Comparison of ENCODE assay signal across 13 cellular contexts in the genomic region with DNA sequence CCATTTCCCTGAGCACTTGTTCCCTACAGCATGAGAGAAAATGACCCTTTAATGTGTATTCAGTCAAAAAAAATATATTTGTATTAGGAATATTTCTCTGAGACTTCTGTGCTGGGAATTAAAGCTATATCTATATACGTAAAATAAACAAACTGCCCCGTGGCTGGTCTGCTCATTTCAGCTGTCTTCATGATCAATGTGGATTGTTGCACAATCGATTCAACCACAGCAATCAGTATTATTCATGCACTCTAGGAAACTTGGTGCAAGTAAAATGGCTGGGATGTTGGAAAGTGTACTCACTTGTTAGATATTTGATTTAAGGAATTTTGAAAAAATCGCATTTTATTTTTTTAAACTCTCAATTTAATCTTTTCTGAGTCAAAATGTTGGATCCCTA.
"Had no signal": no experiment of that assay in that cellular context is flagged by ENCODE, and none has a peak within 500 bp of the region (broad histone marks: within the 10 kb centered on the region; RNA-seq: fewer than 3 reads in every experiment).

No MANE protein-coding gene starts in this region.

- DNase-seq: effector memory CD8-positive, alpha-beta T cell; esophagus squamous epithelium; heart left ventricle; hippocampal formation; kidney glomerular epithelial cell; midbrain; nucleus accumbens; ovary; right cardiac atrium; stimulated activated CD4-positive, alpha-beta T cell treated with anti-CD3 and anti-CD28 coated beads, Interleukin-2, amount 100 ng/mL, for 48 hours; stimulated activated naive CD4-positive, alpha-beta T cell treated with Interleukin-2 at 50 U/mL for 16 hours had no signal

- H3K27ac ChIP-seq: esophagus squamous epithelium, heart left ventricle, neural progenitor cell, ovary had no signal

- H3K4me3 ChIP-seq: esophagus squamous epithelium, heart left ventricle, neural progenitor cell, ovary, smooth muscle cell had no signal

- H3K27me3 ChIP-seq: esophagus squamous epithelium, neural progenitor cell, ovary had no signal
